In the genomic region with DNA sequence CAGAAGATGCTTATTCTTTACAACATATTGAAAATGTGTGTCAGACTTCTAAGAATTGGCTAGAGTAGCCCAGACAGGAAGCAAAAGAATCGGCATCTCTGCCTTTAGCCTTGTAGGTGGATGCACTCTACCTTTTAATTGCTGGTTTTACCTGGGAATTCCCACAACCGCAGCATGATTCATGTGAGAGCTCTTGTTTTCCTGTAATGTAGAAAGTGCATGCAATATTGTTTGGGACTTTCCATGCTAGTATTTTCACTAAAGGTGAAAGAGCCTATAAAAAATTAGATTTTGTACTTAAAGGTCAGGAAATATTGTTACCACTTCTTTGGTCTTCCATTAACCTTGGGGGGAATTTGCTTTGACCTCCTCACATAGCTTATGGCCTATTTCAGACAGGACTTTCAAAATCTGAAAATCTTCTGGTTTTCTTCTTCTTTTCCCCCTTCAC, we compare ENCODE assay signal across 11 cellular contexts.
DNase-seq lines count a peak whose midpoint lies in the region; ATAC-seq and TF ChIP-seq lines count a peak whose summit lies in the region.
"Had no signal": no experiment of that assay in that cellular context is flagged by ENCODE, and none has a peak within 500 bp of the region (broad histone marks: within the 10 kb centered on the region; RNA-seq: fewer than 3 reads in every experiment).

No MANE protein-coding gene starts in this region.

- H3K4me1 ChIP-seq in left ventricle myocardium inferior: peaks cover 11% of the 10 kb centered on the region
- no peaks in the 10 kb centered on the region for H3K4me1 ChIP-seq in osteoblast (ENCODE audit: insufficient read depth, low read length)

- H3K4me3 ChIP-seq in left ventricle myocardium inferior (no peak overlapping the region), osteoblast (ENCODE audit: insufficient read depth, low read length) (no peak overlapping the region)

- no peaks in the 10 kb centered on the region for H4K20me1 ChIP-seq in osteoblast (ENCODE audit: insufficient read depth, low read length)

- intact Hi-C loops in left ventricle myocardium inferior (cut with micrococcal nuclease): no loop called here

- peaks cover 12% of the 10 kb centered on the region for H3K36me3 Mint-ChIP-seq in T-helper 1 cell treated with Interleukin-12 subunit alpha and Interleukin-12 subunit beta and Interleukin-4 antibody, amounts not matched to agents 30 μg/mL and 1 μg/mL, for 36 hours (ENCODE audit: low read depth)

- peak overlapping the region; percentile 89 for H3K27ac Mint-ChIP-seq in T-helper 1 cell treated with Interleukin-12 subunit alpha and Interleukin-12 subunit beta and Interleukin-4 antibody, amounts not matched to agents 30 μg/mL and 1 μg/mL, for 36 hours

- peak; percentile 46 to 56 for ATAC-seq in activated CD4-positive, CD25-positive, alpha-beta regulatory T cell treated with anti-CD3 and anti-CD28 coated beads, Interleukin-2, amount 50 U/mL, for 24 hours
- peak; percentile 81 for ATAC-seq in HG02759 (IDR thresholded peaks at IDR 0.05; ENCODE audit: unreplicated experiment)

- H3K27me3 ChIP-seq in left ventricle myocardium inferior (ENCODE audit: low read depth) (peaks cover 3% of the 10 kb centered on the region), osteoblast (ENCODE audit: insufficient read depth, low read length) (no peaks in the 10 kb centered on the region)

- no peak overlapping the region for H2AFZ ChIP-seq in osteoblast (ENCODE audit: low read length)

- TF ChIP-seq CTCF in left ventricle myocardium inferior (IDR thresholded peaks at IDR 0.05; ENCODE audit: borderline replicate concordance) (no peak), osteoblast (IDR thresholded peaks at IDR 0.05; ENCODE audit: extremely low read depth, low read depth, low read length) (no peak)

- H3K4me2 ChIP-seq in osteoblast (ENCODE audit: insufficient read depth, low read length): no peak overlapping the region

- H3K27me3 Mint-ChIP-seq in T-helper 1 cell treated with Interleukin-12 subunit alpha and Interleukin-12 subunit beta and Interleukin-4 antibody, amounts not matched to agents 30 μg/mL and 1 μg/mL, for 36 hours (ENCODE audit: low read depth): peaks cover 3% of the 10 kb centered on the region

- H3K36me3 ChIP-seq in left ventricle myocardium inferior (no peaks in the 10 kb centered on the region), osteoblast (ENCODE audit: insufficient read depth, low read length) (no peaks in the 10 kb centered on the region)

- no peak for DNase-seq in activated CD4-positive, CD25-positive, alpha-beta regulatory T cell treated with anti-CD3 and anti-CD28 coated beads, Interleukin-2, amount 50 U/mL, for 72 hours
- DNase-seq in stimulated activated CD4-positive, alpha-beta T cell treated with anti-CD3 and anti-CD28 coated beads, Interleukin-2, amount 100 ng/mL, for 4 hours (ENCODE audit: low read depth): peak; percentile 4
- DNase-seq in activated CD8-positive, alpha-beta memory T cell treated with anti-CD3 and anti-CD28 coated beads, Interleukin-2, amount 50 U/mL, for 4 hours: no peak
- DNase-seq in left ventricle myocardium inferior: no peak
- no peak for DNase-seq in osteoblast (ENCODE audit: insufficient read length, low spot score, missing footprints)
- DNase-seq: 8988T, kidney, NCI-H1092 had no signal

- peak overlapping the region; percentile 61 for H3K4me3 Mint-ChIP-seq in T-helper 1 cell treated with Interleukin-12 subunit alpha and Interleukin-12 subunit beta and Interleukin-4 antibody, amounts not matched to agents 30 μg/mL and 1 μg/mL, for 36 hours

- H3K27ac ChIP-seq in left ventricle myocardium inferior (replicated peaks) (no peak overlapping the region), osteoblast (ENCODE audit: low read depth, low read length) (no peak overlapping the region)

- no peaks in the 10 kb centered on the region for H3K79me2 ChIP-seq in osteoblast (ENCODE audit: insufficient read depth, low read length)

- peaks cover 41% of the 10 kb centered on the region for H3K4me1 Mint-ChIP-seq in T-helper 1 cell treated with Interleukin-12 subunit alpha and Interleukin-12 subunit beta and Interleukin-4 antibody, amounts not matched to agents 30 μg/mL and 1 μg/mL, for 36 hours (ENCODE audit: low read depth)

- H3K9me3 ChIP-seq in left ventricle myocardium inferior (replicated peaks) (no peaks in the 10 kb centered on the region), osteoblast (ENCODE audit: low read depth, low read length) (no peaks in the 10 kb centered on the region)

- H3K9me3 Mint-ChIP-seq in T-helper 1 cell treated with Interleukin-12 subunit alpha and Interleukin-12 subunit beta and Interleukin-4 antibody, amounts not matched to agents 30 μg/mL and 1 μg/mL, for 36 hours: peaks cover 19% of the 10 kb centered on the region
